23 cellular contexts compared by ENCODE assay signal in the genomic region with DNA sequence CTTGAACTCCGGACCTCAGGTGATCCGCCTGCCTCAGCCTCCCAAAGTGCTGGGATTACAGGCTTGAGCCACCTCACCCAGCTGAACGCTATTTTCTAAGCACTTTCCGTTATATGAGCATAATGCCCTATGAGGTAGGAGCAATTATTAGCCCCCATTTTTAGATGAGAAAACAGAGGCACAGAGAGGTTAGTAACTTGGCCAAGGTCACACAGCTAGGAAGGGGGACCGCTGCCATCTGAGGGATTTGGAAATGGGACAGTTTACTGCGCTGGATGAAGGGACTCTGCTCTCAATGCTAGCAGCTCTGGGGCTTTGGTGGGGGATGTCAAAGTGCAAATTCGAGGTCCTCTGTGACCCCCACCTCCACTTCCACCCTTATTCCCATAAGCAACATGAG.
DNase-seq lines count a peak whose midpoint lies in the region; ATAC-seq, FAIRE-seq and TF ChIP-seq lines count a peak whose summit lies in the region.
"Had no signal": no experiment of that assay in that cellular context is flagged by ENCODE, and none has a peak within 500 bp of the region (broad histone marks: within the 10 kb centered on the region; RNA-seq: fewer than 3 reads in every experiment).

No MANE protein-coding gene starts in this region.

- H4K20me1 ChIP-seq in K562 (replicated peaks; ENCODE audit: control insufficient read depth, insufficient read depth, low read length) (no peaks in the 10 kb centered on the region; the same call in 1 of the 2 replicates), HepG2 (ENCODE audit: insufficient read depth, low read length) (no peaks in the 10 kb centered on the region; the same call in 1 of the 2 replicates)

- H3K9ac ChIP-seq in K562 (ENCODE audit: insufficient read depth in 1 of 2, low read depth in 2 of 2, low read length in 2 of 2) (no peak overlapping the region), HepG2 (ENCODE audit: insufficient read depth, low read depth, low read length) (no peak overlapping the region)
- H3K9ac ChIP-seq: BLaER1 had no signal

- TF ChIP-seq CTCF in left ventricle myocardium inferior (IDR thresholded peaks at IDR 0.05; ENCODE audit: borderline replicate concordance) (no peak), K562 (IDR thresholded peaks at IDR 0.05 in 2 of 3, conservative IDR thresholded peaks at IDR 0.05 in 1 of 3; ENCODE audit: insufficient read depth in 2 of 3, low read depth in 1 of 3, low read length in 3 of 3) (no peak), HepG2 (CRISPR knock-in tag; IDR thresholded peaks at IDR 0.05) (no peak)

- TF ChIP-seq EP300 in K562 (IDR thresholded peaks at IDR 0.05; ENCODE audit: low read length) (no peak), HepG2 (IDR thresholded peaks at IDR 0.05; ENCODE audit: low read depth in 2 of 2, low read length in 2 of 2) (no peak), HepG2 (CRISPR knock-in tag; IDR thresholded peaks at IDR 0.05; ENCODE audit: borderline replicate concordance) (no peak)

- FAIRE-seq in K562 (lab: Jason Lieb, UNC) (no peak), HepG2 (lab: Jason Lieb, UNC) (no peak)
- FAIRE-seq: A204.1, D721Med, GM18507, H54 had no signal

- BruUV-seq in K562 (replicated peaks; lab: Mats Ljungman, UMichigan) (no TSS peak), HepG2 (replicated peaks; lab: Mats Ljungman, UMichigan) (no TSS peak)

- WGBS in K562 (ENCODE audit: insufficient coverage, low coverage, missing lambda C conversion rate) = 23% methylated on average over 7 of the region's 7 CpGs
- 77% methylated on average over 7 of the region's 7 CpGs for WGBS in HepG2 (ENCODE audit: low lambda C conversion rate)

- DNase-seq in Right ventricle myocardium inferior (ENCODE audit: missing footprints) (peak; percentile 4), left ventricle myocardium inferior (no peak), K562 (ENCODE audit: extremely low read depth in 1 of 4, low spot score in 3 of 4) (no peak), HepG2 (ENCODE audit: low spot score) (no peak), T-helper 1 cell (no peak), D341Med (ENCODE audit: low spot score) (no peak), NCI-H1694 treated with DMSO at 0.1 percent for 48 hours (lab: John Stamatoyannopoulos, UW) (no peak)
- DNase-seq: Caco-2; CD4-positive, CD25-positive, alpha-beta regulatory T cell; CD8-positive, alpha-beta T cell; DMS 273 treated with DMSO at 0.1 percent for 48 hours; DMS79; GF-D8; HFFc6 had no signal

- no peak overlapping the region for H3K4me2 ChIP-seq in K562 (ENCODE audit: insufficient read depth, low read length)
- H3K4me2 ChIP-seq in HepG2 (ENCODE audit: low read depth, low read length) = no peak overlapping the region
- H3K4me2 ChIP-seq: BLaER1, GM23338 had no signal

- CTCF ChIA-PET in K562 (lab: Yijun Ruan, JAX; ENCODE audit: low intra/inter-chr PET ratio) = no interaction called here
- CTCF ChIA-PET in HepG2 (lab: Yijun Ruan, JAX; ENCODE audit: low intra/inter-chr PET ratio, low total read pairs) = no interaction called here

- H3K79me2 ChIP-seq in K562 (ENCODE audit: control insufficient read depth, insufficient read depth, low read length) (no peaks in the 10 kb centered on the region), HepG2 (ENCODE audit: insufficient read depth, low read length) (no peaks in the 10 kb centered on the region)

- H3K27me3 ChIP-seq in left ventricle myocardium inferior (ENCODE audit: low read depth) (peaks cover 11% of the 10 kb centered on the region), K562 (ENCODE audit: control insufficient read depth in 2 of 2, insufficient read depth in 2 of 2, low read length in 2 of 2) (peaks cover 14 to 35% of the 10 kb centered on the region in 2 experiments; a peak in 4 of 5 replicates), HepG2 (ENCODE audit: control insufficient read depth in 1 of 2, insufficient read depth in 2 of 2, low read length in 2 of 2) (no peaks in the 10 kb centered on the region; a peak in 1 of 5 replicates)
- H3K27me3 ChIP-seq: BLaER1 had no signal

- H2AFZ ChIP-seq in K562 (ENCODE audit: low read depth, low read length) (no peak overlapping the region), HepG2 (ENCODE audit: low read length) (no peak overlapping the region)
- H2AFZ ChIP-seq: GM23338 had no signal

- in situ Hi-C loops in K562 (cut with MboI) = no loop called here
- in situ Hi-C loops in HepG2 (cut with HindIII; ENCODE audit: extremely low pct_ligation_motif_present, low pct_unique_long_range_greater_than_20kb) = no loop called here

- TF ChIP-seq RAD21 in K562 (CRISPR knock-in tag; conservative IDR thresholded peaks at IDR 0.05 in 1 of 2, IDR thresholded peaks at IDR 0.05 in 1 of 2) = no peak
- no peak for TF ChIP-seq RAD21 in HepG2 (CRISPR knock-in tag; IDR thresholded peaks at IDR 0.05)

- no peak for ATAC-seq in Right ventricle myocardium inferior
- ATAC-seq in K562 = no peak
- no peak for ATAC-seq in HepG2
- no peak for ATAC-seq in HG03460 (IDR thresholded peaks at IDR 0.05; ENCODE audit: unreplicated experiment)
- ATAC-seq: CD8-positive, alpha-beta T cell; GM23338 had no signal

- H3K9me3 ChIP-seq in left ventricle myocardium inferior (replicated peaks) (no peaks in the 10 kb centered on the region), K562 (replicated peaks; ENCODE audit: control insufficient read depth, insufficient read depth, low read depth, low read length) (no peaks in the 10 kb centered on the region), HepG2 (ENCODE audit: low read length) (no peaks in the 10 kb centered on the region)
- H3K9me3 ChIP-seq: BLaER1, Caco-2, HAP-1 had no signal

- intact Hi-C loops in Right ventricle myocardium inferior (cut with DNase I) (no loop called here), left ventricle myocardium inferior (cut with micrococcal nuclease) (no loop called here), K562 (cut with micrococcal nuclease) (no loop called here), HepG2 (cut with micrococcal nuclease; ENCODE audit: unreplicated experiment) (loop anchor here (2.0 to 5.0 kb wide), 2 partner anchors 37 to 70 kb away; no protein-coding TSS in a partner anchor)

- no peaks in the 10 kb centered on the region for H3K9me1 ChIP-seq in K562 (ENCODE audit: control insufficient read depth, insufficient read depth, low read length)

- POLR2A ChIA-PET in K562 (lab: Yijun Ruan, JAX) (interaction anchor here (0.7 to 1.4 kb wide), 3 partner anchors 31 to 106 kb away, joined by 3 read pairs; no protein-coding TSS in a partner anchor), HepG2 (lab: Yijun Ruan, JAX) (interaction anchor here (1.2 kb wide), 1 partner anchor 8 kb away, joined by 4 read pairs; no protein-coding TSS in a partner anchor)

- TF ChIP-seq POLR2A in K562 (conservative IDR thresholded peaks at IDR 0.05) = no peak
- no peak for TF ChIP-seq POLR2A in HepG2 (IDR thresholded peaks at IDR 0.05; ENCODE audit: insufficient read depth in 1 of 2, low read depth in 2 of 2, low read length in 2 of 2)

- H3K36me3 ChIP-seq in left ventricle myocardium inferior = no peaks in the 10 kb centered on the region
- no peaks in the 10 kb centered on the region for H3K36me3 ChIP-seq in K562 (ENCODE audit: control insufficient read depth, insufficient read depth, low read length)
- no peaks in the 10 kb centered on the region for H3K36me3 ChIP-seq in HepG2 (replicated peaks in 1 of 2; ENCODE audit: control insufficient read depth in 1 of 2, insufficient read depth in 2 of 2, low read length in 2 of 2)
- H3K36me3 ChIP-seq: HAP-1 had no signal

- H3K4me3 ChIP-seq in left ventricle myocardium inferior (no peak overlapping the region), K562 (no peak overlapping the region), HepG2 (replicated peaks in 1 of 3; ENCODE audit: insufficient read depth in 1 of 3, low read depth in 2 of 3, low read length in 3 of 3) (no peak overlapping the region)
- H3K4me3 ChIP-seq: BLaER1, GM23338, HAP-1 had no signal

- H3K4me1 ChIP-seq in left ventricle myocardium inferior (no peaks in the 10 kb centered on the region), K562 (replicated peaks in 1 of 2; ENCODE audit: control insufficient read depth in 2 of 2, insufficient read depth in 2 of 2, low read length in 2 of 2) (peaks cover 0 to 15% of the 10 kb centered on the region in 2 experiments; a peak in 3 of 5 replicates), HepG2 (ENCODE audit: insufficient read depth, low read length) (peaks cover 33% of the 10 kb centered on the region)
- H3K4me1 ChIP-seq: HAP-1 had no signal

- no peak overlapping the region for H3K27ac ChIP-seq in left ventricle myocardium inferior (replicated peaks)
- H3K27ac ChIP-seq in K562 (ENCODE audit: extremely low read depth, low read depth, low read length) = no peak overlapping the region
- no peak overlapping the region for H3K27ac ChIP-seq in HepG2 (ENCODE audit: extremely low read length, insufficient read depth, low read length)
- H3K27ac ChIP-seq: BLaER1, C4-2B had no signal

TF ChIP-seq in K562, 482 proteins besides CTCF, POLR2A, EP300 and RAD21:
- no peak for TF ChIP-seq ZKSCAN1 (IDR thresholded peaks at IDR 0.05; ENCODE audit: low read depth, low read length)
- peak; percentile 66 for TF ChIP-seq RBM25 (IDR thresholded peaks at IDR 0.05; ENCODE audit: low read depth, low read length, severe bottlenecking)
- TF ChIP-seq ZFP36 (IDR thresholded peaks at IDR 0.05; ENCODE audit: low read depth, low read length, partially characterized antibody) = peak; percentile 67
- no peak for TF ChIP-seq KLF6 (CRISPR knock-in tag; IDR thresholded peaks at IDR 0.05; ENCODE audit: borderline replicate concordance)

TF ChIP-seq in HepG2, 621 proteins besides CTCF, POLR2A, EP300 and RAD21:
- TF ChIP-seq ZNF768 (CRISPR knock-in tag; IDR thresholded peaks at IDR 0.05) (peak; percentile 94), ZMYM3 (CRISPR knock-in tag; IDR thresholded peaks at IDR 0.05) (peak; percentile 53; the same call in 1 of the 2 replicates), ZNF546 (CRISPR knock-in tag; conservative IDR thresholded peaks at IDR 0.05) (no peak)
TF ChIP-seq in HepG2: peak in this region for 2.
